Comparison of ENCODE assay signal across 17 cellular contexts in the genomic region with DNA sequence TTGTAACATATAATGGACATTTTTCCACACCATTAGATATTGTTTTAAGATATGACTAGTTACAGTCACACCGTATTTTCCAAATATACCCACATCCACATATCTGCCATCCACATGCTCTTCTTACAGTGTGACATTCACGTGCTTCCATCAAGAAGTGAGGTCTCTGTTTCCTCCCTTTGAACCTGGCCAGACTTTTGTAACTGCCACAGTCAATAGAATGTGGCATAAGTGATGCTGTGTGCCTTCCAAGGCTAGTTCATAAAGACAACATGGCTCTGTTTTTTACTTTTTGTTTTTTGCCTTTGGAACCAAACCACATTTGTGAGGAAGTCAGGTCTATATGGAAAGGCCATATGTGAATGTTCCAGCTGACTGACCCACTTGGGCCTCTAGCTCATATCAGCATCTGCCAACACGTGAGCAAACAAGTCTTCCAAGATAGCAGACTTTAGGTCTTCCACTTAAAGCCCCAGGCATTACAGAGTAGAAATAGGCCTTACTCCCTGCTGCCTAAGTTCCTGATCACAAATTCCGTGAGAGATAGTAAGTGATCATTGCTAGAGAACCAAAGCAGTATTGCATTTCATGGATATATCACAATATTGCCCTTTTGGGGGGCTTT. TPM values are rescaled to one million over a fixed set of nuclear protein-coding genes. Genes with fewer than 3 reads are reported as not detected.
"Had no signal": no experiment of that assay in that cellular context is flagged by ENCODE, and none has a peak within 500 bp of the region (broad histone marks: within the 10 kb centered on the region; RNA-seq: fewer than 3 reads in every experiment).

No MANE protein-coding gene starts in this region.

- H3K9me3 Mint-ChIP-seq: activated B cell treated with CpG ODN at 0.5 μM for 24 hours; activated CD4-positive, alpha-beta memory T cell treated with anti-CD3 and anti-CD28 coated beads for 36 hours; memory B cell; naive thymus-derived CD4-positive, alpha-beta T cell had no signal

- H3K27me3 ChIP-seq: adrenal gland, gastroesophageal sphincter, heart left ventricle, spleen, transverse colon, vagina had no signal

- H3K27me3 Mint-ChIP-seq: naive thymus-derived CD4-positive, alpha-beta T cell had no signal

- FAIRE-seq: astrocyte had no signal

- H3K36me3 ChIP-seq: adrenal gland, gastroesophageal sphincter, heart left ventricle, neutrophil, spleen, transverse colon, vagina had no signal

- H3K4me1 Mint-ChIP-seq: activated B cell treated with CpG ODN at 0.5 μM for 24 hours had no signal

- H3K4me3 ChIP-seq: adrenal gland, gastroesophageal sphincter, heart left ventricle, spleen, transverse colon, vagina had no signal

- H3K4me3 Mint-ChIP-seq: activated B cell treated with CpG ODN at 0.5 μM for 24 hours; activated CD4-positive, alpha-beta memory T cell treated with anti-CD3 and anti-CD28 coated beads for 36 hours; memory B cell; naive thymus-derived CD4-positive, alpha-beta T cell had no signal

- H3K27ac Mint-ChIP-seq: activated B cell treated with CpG ODN at 0.5 μM for 24 hours; memory B cell; naive thymus-derived CD4-positive, alpha-beta T cell had no signal

- ATAC-seq: gastroesophageal sphincter; heart left ventricle; naive thymus-derived CD4-positive, alpha-beta T cell had no signal

- H3K36me3 Mint-ChIP-seq: activated CD4-positive, alpha-beta memory T cell treated with anti-CD3 and anti-CD28 coated beads for 36 hours; memory B cell; naive thymus-derived CD4-positive, alpha-beta T cell had no signal

- H3K27ac ChIP-seq: adrenal gland, gastroesophageal sphincter, heart left ventricle, neutrophil, spleen, transverse colon, vagina had no signal

- H3K9me3 ChIP-seq: adrenal gland, gastroesophageal sphincter, heart left ventricle, neutrophil, spleen, transverse colon, vagina had no signal

- H3K4me1 ChIP-seq: adrenal gland, gastroesophageal sphincter, spleen, transverse colon, vagina had no signal

- DNase-seq: activated B cell treated with CpG ODN at 0.5 μM for 24 hours; activated CD4-positive, alpha-beta T cell treated with anti-CD3 and anti-CD28 coated beads for 4 hours; activated effector memory CD4-positive, alpha-beta T cell treated with anti-CD3 and anti-CD28 coated beads, Interleukin-2, amount 50 U/mL, for 16 hours; activated naive CD4-positive, alpha-beta T cell treated with anti-CD3 and anti-CD28 coated beads, Interleukin-2, amount 50 U/mL, for 16 hours; adrenal gland; effector CD4-positive, alpha-beta T cell; heart left ventricle; naive thymus-derived CD4-positive, alpha-beta T cell; spleen; stimulated activated naive CD4-positive, alpha-beta T cell treated with Interleukin-2 at 50 U/mL for 16 hours; transverse colon had no signal

RNA-seq across cellular contexts. Expression of a gene that starts 50.4 kb away (rescaled TPM):
- total RNA-seq: activated B cell treated with CpG ODN at 0.5 μM for 24 hours; activated CD4-positive, alpha-beta memory T cell treated with anti-CD3 and anti-CD28 coated beads for 36 hours; naive thymus-derived CD4-positive, alpha-beta T cell had no signal
